In genomic region chr14:73726025-73726961, GRCh38 we compare ENCODE assay signal across 9 cellular contexts. TPM values are rescaled to one million over a fixed set of nuclear protein-coding genes. Genes with fewer than 3 reads are reported as not detected.
DNase-seq lines count a peak whose midpoint lies in the region; ATAC-seq, FAIRE-seq and TF ChIP-seq lines count a peak whose summit lies in the region.
"Had no signal": no experiment of that assay in that cellular context is flagged by ENCODE, and none has a peak within 500 bp of the region (broad histone marks: within the 10 kb centered on the region; RNA-seq: fewer than 3 reads in every experiment).

No MANE protein-coding gene starts in this region.

- H3K36me3 Mint-ChIP-seq in astrocyte (ENCODE audit: low read depth, unreplicated experiment) (peaks cover 26% of the 10 kb centered on the region), progenitor cell of endocrine pancreas (ENCODE audit: insufficient read depth) (peaks cover 26% of the 10 kb centered on the region)

- H3K27me3 Mint-ChIP-seq in astrocyte (ENCODE audit: low read depth, unreplicated experiment) (no peaks in the 10 kb centered on the region), progenitor cell of endocrine pancreas (no peaks in the 10 kb centered on the region)

- H3K9me3 Mint-ChIP-seq in astrocyte (ENCODE audit: unreplicated experiment) (no peaks in the 10 kb centered on the region), progenitor cell of endocrine pancreas (ENCODE audit: low read depth) (no peaks in the 10 kb centered on the region)

- intact Hi-C loops in left ventricle myocardium inferior (cut with micrococcal nuclease) (no loop called here), left cardiac atrium (cut with DNase I) (loop anchor here (5.0 to 10.0 kb wide), 2 partner anchors 59 to 101 kb away; no protein-coding TSS in a partner anchor)

- H3K4ac ChIP-seq in mesendoderm (ENCODE audit: low read depth, low read length): no peak overlapping the region

- no peak overlapping the region for H2BK15ac ChIP-seq in mesendoderm (replicated peaks; ENCODE audit: low read depth)

- no peak for ATAC-seq in left cardiac atrium

- H3K23ac ChIP-seq in mesendoderm (ENCODE audit: low read length): no peak overlapping the region

- H4K5ac ChIP-seq in mesendoderm (ENCODE audit: low read length): no peak overlapping the region

- H3K4me1 ChIP-seq in left ventricle myocardium inferior (peaks cover 93% of the 10 kb centered on the region), astrocyte (ENCODE audit: insufficient read depth, low read length) (peaks cover 54% of the 10 kb centered on the region), mesendoderm (ENCODE audit: control insufficient read depth, low read depth, low read length) (no peaks in the 10 kb centered on the region)

- WGBS in mesendoderm (ENCODE audit: extremely low coverage, insufficient coverage, low lambda C conversion rate): no CpG with 5 or more reads among the region's 14 CpGs

- H3K4me2 ChIP-seq in astrocyte (ENCODE audit: low read length) (peak overlapping the region; percentile 74), mesendoderm (ENCODE audit: low read length) (no peak overlapping the region)

- no peak overlapping the region for H2AK5ac ChIP-seq in mesendoderm (ENCODE audit: low read length)

- H3K79me1 ChIP-seq in mesendoderm (ENCODE audit: low read length): no peaks in the 10 kb centered on the region

- H3K27me3 ChIP-seq in left ventricle myocardium inferior (ENCODE audit: low read depth) (no peaks in the 10 kb centered on the region), astrocyte (ENCODE audit: insufficient read depth, low read length) (no peaks in the 10 kb centered on the region), mesendoderm (ENCODE audit: insufficient read depth, low read length, poor library complexity) (no peaks in the 10 kb centered on the region)

- H3K4me3 ChIP-seq in left ventricle myocardium inferior (no peak overlapping the region), astrocyte (ENCODE audit: insufficient read depth, low read depth, low read length) (no peak overlapping the region), mesendoderm (ENCODE audit: low read length) (no peak overlapping the region)

- DNase-seq in left ventricle myocardium inferior (no peak), left cardiac atrium (no peak), astrocyte (ENCODE audit: low read depth) (no peak), mesendoderm (no peak), ureter (ENCODE audit: low spot score) (peak; percentile 40), NCI-H1105 treated with DMSO at 0.1 percent for 48 hours (lab: John Stamatoyannopoulos, UW) (no peak), progenitor cell of endocrine pancreas (ENCODE audit: low spot score, unreplicated experiment) (no peak), NCI-H774 (lab: John Stamatoyannopoulos, UW) (no peak)
- DNase-seq: NCI-H187 had no signal

- H3K27ac ChIP-seq in left ventricle myocardium inferior (replicated peaks) (peak overlapping the region; percentile 81), astrocyte (ENCODE audit: low read depth, low read length) (peak overlapping the region; percentile 49), mesendoderm (ENCODE audit: low read depth, low read length) (no peak overlapping the region)

- H3K9ac ChIP-seq in astrocyte (ENCODE audit: low read length) (peak overlapping the region; percentile 70), mesendoderm (ENCODE audit: low read length) (no peak overlapping the region)

- H3K27ac Mint-ChIP-seq in astrocyte (ENCODE audit: unreplicated experiment): no peak overlapping the region
- no peak overlapping the region for H3K27ac Mint-ChIP-seq in progenitor cell of endocrine pancreas

- H3K4me1 Mint-ChIP-seq in astrocyte (ENCODE audit: low read depth, unreplicated experiment) (peaks cover 39% of the 10 kb centered on the region), progenitor cell of endocrine pancreas (ENCODE audit: low read depth) (no peaks in the 10 kb centered on the region)

- H3K18ac ChIP-seq in mesendoderm (ENCODE audit: low read length): peak overlapping the region; percentile 4

- TF ChIP-seq CTCF in left ventricle myocardium inferior (IDR thresholded peaks at IDR 0.05; ENCODE audit: borderline replicate concordance) (no peak), astrocyte (IDR thresholded peaks at IDR 0.05; ENCODE audit: insufficient read depth, low read depth, low read length) (no peak), progenitor cell of endocrine pancreas (IDR thresholded peaks at IDR 0.05; ENCODE audit: unreplicated experiment) (no peak)

- H4K20me1 ChIP-seq in astrocyte (ENCODE audit: insufficient read depth, low read length): peaks cover 36% of the 10 kb centered on the region

- H2BK5ac ChIP-seq in mesendoderm (ENCODE audit: low read length): no peak overlapping the region

- H3K36me3 ChIP-seq in left ventricle myocardium inferior: peaks cover 72% of the 10 kb centered on the region
- H3K36me3 ChIP-seq in astrocyte (ENCODE audit: insufficient read depth, low read length): peaks cover 38% of the 10 kb centered on the region
- H3K36me3 ChIP-seq in mesendoderm (ENCODE audit: control insufficient read depth, insufficient read depth, low read length): peaks cover 3% of the 10 kb centered on the region

- H3K9me3 ChIP-seq in left ventricle myocardium inferior (replicated peaks): no peaks in the 10 kb centered on the region
- H3K9me3 ChIP-seq in astrocyte (ENCODE audit: insufficient read depth, low read depth, low read length): no peaks in the 10 kb centered on the region

- H3K56ac ChIP-seq in mesendoderm (ENCODE audit: low read length): peak overlapping the region; percentile 19

- no peak overlapping the region for H3K4me3 Mint-ChIP-seq in astrocyte (ENCODE audit: unreplicated experiment)
- no peak overlapping the region for H3K4me3 Mint-ChIP-seq in progenitor cell of endocrine pancreas (ENCODE audit: low read depth)

- H4K8ac ChIP-seq in mesendoderm (ENCODE audit: low read depth, low read length): no peak overlapping the region

- H2AFZ ChIP-seq in astrocyte (ENCODE audit: low read depth, low read length): no peak overlapping the region

- H3K79me2 ChIP-seq in astrocyte (ENCODE audit: insufficient read depth, low read length) (peaks cover 22% of the 10 kb centered on the region), mesendoderm (ENCODE audit: control insufficient read depth, insufficient read depth, low read length) (no peaks in the 10 kb centered on the region)

- no peak for FAIRE-seq in astrocyte (lab: Jason Lieb, UNC)

- no peak overlapping the region for H2BK120ac ChIP-seq in mesendoderm (ENCODE audit: low read depth, low read length)

RNA-seq across cellular contexts. Expression of gene PNMA1, which starts 12.1 kb away (rescaled TPM):
- total RNA-seq in left ventricle myocardium inferior (19.2 TPM), left cardiac atrium (10 to 100 TPM; 25.9 to 29.6 TPM), astrocyte (67.4 and 74.3 TPM in 2 replicates), ureter (33.8 TPM), progenitor cell of endocrine pancreas (52.7 and 59.0 TPM in 2 replicates)
- 34.5 TPM for polyA plus RNA-seq in mesendoderm (2013, experiment 1 of 2)
- polyA plus RNA-seq in mesendoderm (2013, experiment 2 of 2): 34.4 TPM
